In the genomic region with DNA sequence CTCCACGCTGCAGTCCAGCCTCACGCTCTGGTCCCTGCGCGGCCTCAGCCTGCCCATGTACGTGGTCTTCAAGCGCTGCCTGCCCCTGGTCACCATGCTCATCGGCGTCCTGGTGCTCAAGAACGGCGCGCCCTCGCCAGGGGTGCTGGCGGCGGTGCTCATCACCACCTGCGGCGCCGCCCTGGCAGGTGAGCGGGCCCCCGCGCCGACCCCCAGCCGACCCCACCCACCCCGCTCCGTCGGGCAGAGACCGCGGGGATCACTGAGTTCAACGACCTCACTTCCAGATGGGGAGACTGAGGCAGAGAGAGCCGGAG, we compare ENCODE assay signal across 8 cellular contexts. TPM values are rescaled to one million over a fixed set of nuclear protein-coding genes. Genes with fewer than 3 reads are reported as not detected.
DNase-seq lines count a peak whose midpoint lies in the region; ATAC-seq lines count a peak whose summit lies in the region.

No MANE protein-coding gene starts in this region.

- H3K4me1 Mint-ChIP-seq in memory B cell, result peaks cover 20% of the 10 kb centered on the region

- H3K4me3 ChIP-seq in urinary bladder (ENCODE audit: low read depth, low read length), result peak overlapping the region; percentile 57

- H3K4me1 ChIP-seq in urinary bladder (ENCODE audit: insufficient read depth), result peaks cover 1% of the 10 kb centered on the region

- H3K36me3 ChIP-seq in urinary bladder (ENCODE audit: insufficient read depth), result no peaks in the 10 kb centered on the region

- peak overlapping the region; percentile 90 for H3K4me3 Mint-ChIP-seq in memory B cell

- H3K36me3 Mint-ChIP-seq in memory B cell, result peaks cover 1% of the 10 kb centered on the region

- peaks cover 23% of the 10 kb centered on the region for H3K27me3 Mint-ChIP-seq in memory B cell

- DNase-seq in stimulated activated CD4-positive, alpha-beta T cell treated with anti-CD3 and anti-CD28 coated beads, Interleukin-15, amount 100 ng/mL, for 24 hours, result peak; percentile 36
- no peak for DNase-seq in stimulated activated CD4-positive, alpha-beta T cell treated with anti-CD3 and anti-CD28 coated beads, Interleukin-2, amount 100 ng/mL, for 48 hours
- DNase-seq in astrocyte of the hippocampus (ENCODE audit: low read depth, low spot score), result peak; percentile 49
- no peak for DNase-seq in memory B cell (ENCODE audit: low spot score in 2 of 2)
- DNase-seq in HuH-7.5 (ENCODE audit: low spot score), result no peak
- no peak for DNase-seq in amygdala (lab: John Stamatoyannopoulos, UW)
- DNase-seq in NCI-H2227 treated with DMSO at 0.1 percent for 48 hours (lab: John Stamatoyannopoulos, UW), result no peak

- no peaks in the 10 kb centered on the region for H3K9me3 Mint-ChIP-seq in memory B cell

- no peak overlapping the region for H3K27ac ChIP-seq in urinary bladder (ENCODE audit: low read depth)

- ATAC-seq in memory B cell (ENCODE audit: low read depth), result peak; percentile 20

- H3K27ac Mint-ChIP-seq in memory B cell, result no peak overlapping the region

- WGBS in urinary bladder, result under 1% methylated on average over 29 of the region's 29 CpGs

RNA-seq across cellular contexts. Expression of a gene that starts 0.5 kb away (rescaled TPM):
- total RNA-seq in urinary bladder, result 0.16 TPM
- polyA plus RNA-seq in urinary bladder, result 0.09 TPM

Comparison
In these comparisons a context has a peak if more than half of its experiments do, and no peak if none do; other contexts are left out.
1. DNase-seq: peak in stimulated activated CD4-positive, alpha-beta T cell treated with anti-CD3 and anti-CD28 coated beads, Interleukin-15, amount 100 ng/mL, for 24 hours (single experiment) and astrocyte of the hippocampus (single experiment); none in stimulated activated CD4-positive, alpha-beta T cell treated with anti-CD3 and anti-CD28 coated beads, Interleukin-2, amount 100 ng/mL, for 48 hours (0 of 2), memory B cell (0 of 2), HuH-7.5 (single experiment), amygdala (0 of 56) and NCI-H2227 treated with DMSO at 0.1 percent for 48 hours (single experiment).